25 cellular contexts compared by ENCODE assay signal in genomic region chr1:204220217-204220616, GRCh38. TPM values are rescaled to one million over a fixed set of nuclear protein-coding genes. Genes with fewer than 3 reads are reported as not detected.
"Had no signal": no experiment of that assay in that cellular context is flagged by ENCODE, and none has a peak within 500 bp of the region (broad histone marks: within the 10 kb centered on the region; RNA-seq: fewer than 3 reads in every experiment).

No MANE protein-coding gene starts in this region.

- H3K9me3 ChIP-seq: esophagus squamous epithelium, right atrium auricular region, testis had no signal

- ATAC-seq: activated CD8-positive, alpha-beta T cell treated with anti-CD3 and anti-CD28 coated beads for 36 hours; activated T-helper 17 cell treated with anti-CD3 and anti-CD28 coated beads, Interleukin-2, amount 50 U/mL, for 72 hours; foreskin keratinocyte; left ventricle myocardium superior; stimulated activated naive CD8-positive, alpha-beta T cell treated with anti-CD3 and anti-CD28 coated beads, Interleukin-15, amount 100 ng/mL, for 72 hours had no signal

- H3K4me3 ChIP-seq: esophagus squamous epithelium, right atrium auricular region, testis had no signal

- H3K27me3 ChIP-seq: foreskin keratinocyte, right atrium auricular region, testis had no signal

- DNase-seq: activated CD4-positive, alpha-beta T cell treated with anti-CD3 and anti-CD28 coated beads, Interleukin-2, amount 10 ng/mL, durations not matched to agents 24 days and 14 days; activated CD8-positive, alpha-beta T cell treated with anti-CD3 and anti-CD28 coated beads for 36 hours; activated naive CD4-positive, alpha-beta T cell; activated naive CD8-positive, alpha-beta T cell treated with anti-CD3 and anti-CD28 coated beads for 36 hours; activated T-cell treated with anti-CD3 and anti-CD28 coated beads, Interleukin-2, amount 50 U/mL, for 1 hour; amygdala; dermis blood vessel endothelial cell; effector memory CD4-positive, alpha-beta T cell; esophagus squamous epithelium; foreskin keratinocyte; hypothalamus; left ventricle myocardium superior; small intestine; stimulated activated CD4-positive, alpha-beta T cell treated with anti-CD3 and anti-CD28 coated beads, Interleukin-15, amount 100 ng/mL, for 24 hours; stimulated activated CD4-positive, alpha-beta T cell treated with anti-CD3 and anti-CD28 coated beads, Interleukin-2, amount 100 ng/mL, for 48 hours; stimulated activated naive CD8-positive, alpha-beta T cell treated with anti-CD3 and anti-CD28 coated beads, Interleukin-15, amount 100 ng/mL, for 72 hours; testis had no signal

- H3K27ac ChIP-seq: esophagus squamous epithelium, foreskin keratinocyte, right atrium auricular region, testis had no signal

- H3K4me1 ChIP-seq: esophagus squamous epithelium, foreskin keratinocyte, right atrium auricular region, testis had no signal

RNA-seq across cellular contexts. Expression of gene GOLT1A, which starts 6.4 kb away (rescaled TPM):
- total RNA-seq: activated CD4-positive, alpha-beta T cell treated with anti-CD3 and anti-CD28 coated beads, Interleukin-2, amount 10 ng/mL, durations not matched to agents 24 days and 14 days; activated CD8-positive, alpha-beta T cell treated with anti-CD3 and anti-CD28 coated beads for 36 hours; cardiac septum; dermis blood vessel endothelial cell; endothelial cell of umbilical vein; left ventricle myocardium superior; neural crest cell; osteoblast; right atrium auricular region had no signal
- polyA plus RNA-seq: endothelial cell of umbilical vein had no signal

RNA-seq across cellular contexts. Expression of gene KISS1, which starts 23.9 kb away (rescaled TPM):
- total RNA-seq: activated CD4-positive, alpha-beta T cell treated with anti-CD3 and anti-CD28 coated beads, Interleukin-2, amount 10 ng/mL, durations not matched to agents 24 days and 14 days; activated CD8-positive, alpha-beta T cell treated with anti-CD3 and anti-CD28 coated beads for 36 hours; activated naive CD8-positive, alpha-beta T cell treated with anti-CD3 and anti-CD28 coated beads for 36 hours; activated T-helper 17 cell treated with anti-CD3 and anti-CD28 coated beads, Interleukin-2, amount 50 U/mL, for 72 hours; cardiac septum; dermis blood vessel endothelial cell; esophagus squamous epithelium; foreskin keratinocyte; left ventricle myocardium superior; neural crest cell; osteoblast; progenitor cell of endocrine pancreas; right atrium auricular region had no signal
- polyA plus RNA-seq: foreskin keratinocyte, keratinocyte had no signal

RNA-seq across cellular contexts. Expression of gene REN, which starts 54.1 kb away (rescaled TPM):
- total RNA-seq: activated CD4-positive, alpha-beta T cell treated with anti-CD3 and anti-CD28 coated beads, Interleukin-2, amount 10 ng/mL, durations not matched to agents 24 days and 14 days; activated CD8-positive, alpha-beta T cell treated with anti-CD3 and anti-CD28 coated beads for 36 hours; activated naive CD8-positive, alpha-beta T cell treated with anti-CD3 and anti-CD28 coated beads for 36 hours; activated T-helper 17 cell treated with anti-CD3 and anti-CD28 coated beads, Interleukin-2, amount 50 U/mL, for 72 hours; cardiac septum; dermis blood vessel endothelial cell; endothelial cell of umbilical vein; foreskin keratinocyte; left ventricle myocardium superior; neural crest cell; osteoblast; progenitor cell of endocrine pancreas; testis had no signal
- polyA plus RNA-seq: keratinocyte had no signal
